Comparison of ENCODE assay signal across 1 cellular context in the genomic region with DNA sequence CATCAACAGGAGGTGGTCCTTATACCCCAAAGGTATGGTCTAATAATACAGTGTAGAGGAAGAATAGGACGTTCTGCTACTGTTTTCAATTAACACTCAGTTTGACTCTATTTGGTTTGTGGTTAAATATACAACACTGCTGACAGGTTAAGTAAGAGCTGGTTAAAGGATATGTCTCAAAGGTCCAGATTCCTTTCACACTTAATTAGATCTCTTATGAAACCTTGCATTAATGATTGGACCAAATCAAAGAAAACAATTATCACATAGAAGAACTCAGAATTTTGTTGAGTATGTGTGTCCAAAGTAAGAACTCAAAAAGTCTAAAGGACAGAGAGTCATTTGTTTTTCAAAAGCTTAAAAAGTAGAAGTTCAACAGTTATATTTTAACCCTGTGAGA.
TF ChIP-seq lines count a peak whose summit lies in the region.

No MANE protein-coding gene starts in this region.

TF ChIP-seq in HepG2, 621 proteins besides CTCF, POLR2A, EP300 and RAD21:
- TF ChIP-seq ZNF816 (CRISPR knock-in tag; IDR thresholded peaks at IDR 0.05; ENCODE audit: borderline replicate concordance), result no peak
- no peak for TF ChIP-seq PTBP1 (IDR thresholded peaks at IDR 0.05; ENCODE audit: low read depth, low read length, poor library complexity, severe bottlenecking)
- TF ChIP-seq KLF11 (CRISPR knock-in tag; IDR thresholded peaks at IDR 0.05), result no peak
- TF ChIP-seq ZSCAN12 (CRISPR knock-in tag; IDR thresholded peaks at IDR 0.05), result no peak
- no peak for TF ChIP-seq PHF8 (CRISPR knock-in tag; IDR thresholded peaks at IDR 0.05)
- TF ChIP-seq ZNF317 (CRISPR knock-in tag; IDR thresholded peaks at IDR 0.05), result no peak
- no peak for TF ChIP-seq ZNF232 (CRISPR knock-in tag; IDR thresholded peaks at IDR 0.05; ENCODE audit: borderline replicate concordance)
- no peak for TF ChIP-seq ZSCAN30 (CRISPR knock-in tag; IDR thresholded peaks at IDR 0.05)
